10 cellular contexts compared by ENCODE assay signal in genomic region chr5:155004138-155004744, GRCh38. TPM values are rescaled to one million over a fixed set of nuclear protein-coding genes. Genes with fewer than 3 reads are reported as not detected.
DNase-seq lines count a peak whose midpoint lies in the region; ATAC-seq and TF ChIP-seq lines count a peak whose summit lies in the region.
"Had no signal": no experiment of that assay in that cellular context is flagged by ENCODE, and none has a peak within 500 bp of the region (broad histone marks: within the 10 kb centered on the region; RNA-seq: fewer than 3 reads in every experiment).

No MANE protein-coding gene starts in this region.

- peaks cover 17% of the 10 kb centered on the region for H3K9me3 Mint-ChIP-seq in GM23338
- H3K9me3 Mint-ChIP-seq in natural killer cell = no peaks in the 10 kb centered on the region
- H3K9me3 Mint-ChIP-seq: activated naive CD4-positive, alpha-beta T cell treated with anti-CD3 and anti-CD28 coated beads, Interleukin-2, amount 50 U/mL, for 24 hours had no signal

- no peak overlapping the region for H3K27ac Mint-ChIP-seq in GM23338
- no peak overlapping the region for H3K27ac Mint-ChIP-seq in natural killer cell
- H3K27ac Mint-ChIP-seq: activated naive CD4-positive, alpha-beta T cell treated with anti-CD3 and anti-CD28 coated beads, Interleukin-2, amount 50 U/mL, for 24 hours had no signal

- peaks cover 5% of the 10 kb centered on the region for H3K27me3 Mint-ChIP-seq in GM23338 (ENCODE audit: insufficient read depth, low read depth, poor library complexity)
- H3K27me3 Mint-ChIP-seq in natural killer cell (ENCODE audit: low read depth in 2 of 2) = peaks cover 8 to 12% of the 10 kb centered on the region in 2 donors

- H3K4me1 Mint-ChIP-seq in GM23338 = no peaks in the 10 kb centered on the region
- H3K4me1 Mint-ChIP-seq in natural killer cell = no peaks in the 10 kb centered on the region
- H3K4me1 Mint-ChIP-seq: activated naive CD4-positive, alpha-beta T cell treated with anti-CD3 and anti-CD28 coated beads, Interleukin-2, amount 50 U/mL, for 24 hours had no signal

- H3K4me2 ChIP-seq in GM23338 = no peak overlapping the region

- H3K36me3 ChIP-seq in GM23338 (ENCODE audit: insufficient read depth) = no peaks in the 10 kb centered on the region

- no peaks in the 10 kb centered on the region for H3K9me2 ChIP-seq in GM23338 (ENCODE audit: insufficient read depth)

- H3K4me3 ChIP-seq in AG09309 (ENCODE audit: control insufficient read depth, low read depth, low read length) (no peak overlapping the region), GM23338 (no peak overlapping the region)

- no peaks in the 10 kb centered on the region; the same call in 2 of the 3 replicates for H3K36me3 Mint-ChIP-seq in GM23338 (ENCODE audit: low read depth)
- no peaks in the 10 kb centered on the region for H3K36me3 Mint-ChIP-seq in natural killer cell
- H3K36me3 Mint-ChIP-seq: activated naive CD4-positive, alpha-beta T cell treated with anti-CD3 and anti-CD28 coated beads, Interleukin-2, amount 50 U/mL, for 24 hours had no signal

- no peak overlapping the region for H3K27ac ChIP-seq in GM23338 (ENCODE audit: low read depth)
- H3K27ac ChIP-seq: parathyroid adenoma had no signal

- ATAC-seq in GM23338 = peak; percentile 80
- ATAC-seq in GM19023 (IDR thresholded peaks at IDR 0.05; ENCODE audit: unreplicated experiment) = no peak
- no peak for ATAC-seq in GM21526 (IDR thresholded peaks at IDR 0.05; ENCODE audit: low FRiP score, unreplicated experiment)
- ATAC-seq in HG03521 (IDR thresholded peaks at IDR 0.05; ENCODE audit: unreplicated experiment) = no peak
- ATAC-seq in natural killer cell = no peak

- no peak overlapping the region for H2AFZ ChIP-seq in GM23338
- H2AFZ ChIP-seq: parathyroid adenoma had no signal

- H3K4me3 Mint-ChIP-seq in GM23338 (no peak overlapping the region), natural killer cell (no peak overlapping the region)
- H3K4me3 Mint-ChIP-seq: activated naive CD4-positive, alpha-beta T cell treated with anti-CD3 and anti-CD28 coated beads, Interleukin-2, amount 50 U/mL, for 24 hours had no signal

- DNase-seq in AG09309 (ENCODE audit: low read depth) (no peak), GM23338 (ENCODE audit: low spot score) (peak; percentile 57), iPS DF 4.7 (ENCODE audit: extremely low read depth, low spot score) (peak; percentile 28), natural killer cell (no peak)
- peak; percentile 40 to 50 for DNase-seq in activated CD4-positive, alpha-beta T cell treated with anti-CD3 and anti-CD28 coated beads, Interleukin-2, amount 50 U/mL, for 48 hours

- TF ChIP-seq CTCF in AG09309 (IDR thresholded peaks at IDR 0.05; ENCODE audit: control insufficient read depth, insufficient read depth, low read depth, low read length, missing control alignments) (peak; percentile 41), GM23338 (conservative IDR thresholded peaks at IDR 0.05; ENCODE audit: low read depth in 2 of 2) (peak; percentile 68 to 86), natural killer cell (IDR thresholded peaks at IDR 0.05) (no peak)

- intact Hi-C loops in natural killer cell (cut with micrococcal nuclease) = no loop called here

- no peaks in the 10 kb centered on the region for H3F3A ChIP-seq in GM23338 (replicated peaks; ENCODE audit: low read depth)

- no peaks in the 10 kb centered on the region for H3K79me2 ChIP-seq in GM23338 (replicated peaks; ENCODE audit: insufficient read depth)
- H3K79me2 ChIP-seq: parathyroid adenoma had no signal

- no peaks in the 10 kb centered on the region for H3K4me1 ChIP-seq in GM23338 (ENCODE audit: insufficient read depth)
- H3K4me1 ChIP-seq: parathyroid adenoma had no signal

- no peaks in the 10 kb centered on the region for H3K27me3 ChIP-seq in GM23338 (ENCODE audit: insufficient read depth)

- no peaks in the 10 kb centered on the region for H4K20me1 ChIP-seq in GM23338 (replicated peaks; ENCODE audit: insufficient read depth)

TF ChIP-seq in GM23338, 12 proteins besides CTCF, POLR2A, EP300 and RAD21:
- TF ChIP-seq CREB1 (CRISPR knock-in tag; IDR thresholded peaks at IDR 0.05; ENCODE audit: low read depth) (no peak), STAT1 (IDR thresholded peaks at IDR 0.05; ENCODE audit: unreplicated experiment) (no peak), POLR2AphosphoS5 (IDR thresholded peaks at IDR 0.05; ENCODE audit: low read depth) (no peak), NANOG (IDR thresholded peaks at IDR 0.05; ENCODE audit: borderline replicate concordance) (no peak), ZNF331 (CRISPR knock-in tag; IDR thresholded peaks at IDR 0.05; ENCODE audit: low read depth) (no peak)
- TF ChIP-seq, protein P1, sequence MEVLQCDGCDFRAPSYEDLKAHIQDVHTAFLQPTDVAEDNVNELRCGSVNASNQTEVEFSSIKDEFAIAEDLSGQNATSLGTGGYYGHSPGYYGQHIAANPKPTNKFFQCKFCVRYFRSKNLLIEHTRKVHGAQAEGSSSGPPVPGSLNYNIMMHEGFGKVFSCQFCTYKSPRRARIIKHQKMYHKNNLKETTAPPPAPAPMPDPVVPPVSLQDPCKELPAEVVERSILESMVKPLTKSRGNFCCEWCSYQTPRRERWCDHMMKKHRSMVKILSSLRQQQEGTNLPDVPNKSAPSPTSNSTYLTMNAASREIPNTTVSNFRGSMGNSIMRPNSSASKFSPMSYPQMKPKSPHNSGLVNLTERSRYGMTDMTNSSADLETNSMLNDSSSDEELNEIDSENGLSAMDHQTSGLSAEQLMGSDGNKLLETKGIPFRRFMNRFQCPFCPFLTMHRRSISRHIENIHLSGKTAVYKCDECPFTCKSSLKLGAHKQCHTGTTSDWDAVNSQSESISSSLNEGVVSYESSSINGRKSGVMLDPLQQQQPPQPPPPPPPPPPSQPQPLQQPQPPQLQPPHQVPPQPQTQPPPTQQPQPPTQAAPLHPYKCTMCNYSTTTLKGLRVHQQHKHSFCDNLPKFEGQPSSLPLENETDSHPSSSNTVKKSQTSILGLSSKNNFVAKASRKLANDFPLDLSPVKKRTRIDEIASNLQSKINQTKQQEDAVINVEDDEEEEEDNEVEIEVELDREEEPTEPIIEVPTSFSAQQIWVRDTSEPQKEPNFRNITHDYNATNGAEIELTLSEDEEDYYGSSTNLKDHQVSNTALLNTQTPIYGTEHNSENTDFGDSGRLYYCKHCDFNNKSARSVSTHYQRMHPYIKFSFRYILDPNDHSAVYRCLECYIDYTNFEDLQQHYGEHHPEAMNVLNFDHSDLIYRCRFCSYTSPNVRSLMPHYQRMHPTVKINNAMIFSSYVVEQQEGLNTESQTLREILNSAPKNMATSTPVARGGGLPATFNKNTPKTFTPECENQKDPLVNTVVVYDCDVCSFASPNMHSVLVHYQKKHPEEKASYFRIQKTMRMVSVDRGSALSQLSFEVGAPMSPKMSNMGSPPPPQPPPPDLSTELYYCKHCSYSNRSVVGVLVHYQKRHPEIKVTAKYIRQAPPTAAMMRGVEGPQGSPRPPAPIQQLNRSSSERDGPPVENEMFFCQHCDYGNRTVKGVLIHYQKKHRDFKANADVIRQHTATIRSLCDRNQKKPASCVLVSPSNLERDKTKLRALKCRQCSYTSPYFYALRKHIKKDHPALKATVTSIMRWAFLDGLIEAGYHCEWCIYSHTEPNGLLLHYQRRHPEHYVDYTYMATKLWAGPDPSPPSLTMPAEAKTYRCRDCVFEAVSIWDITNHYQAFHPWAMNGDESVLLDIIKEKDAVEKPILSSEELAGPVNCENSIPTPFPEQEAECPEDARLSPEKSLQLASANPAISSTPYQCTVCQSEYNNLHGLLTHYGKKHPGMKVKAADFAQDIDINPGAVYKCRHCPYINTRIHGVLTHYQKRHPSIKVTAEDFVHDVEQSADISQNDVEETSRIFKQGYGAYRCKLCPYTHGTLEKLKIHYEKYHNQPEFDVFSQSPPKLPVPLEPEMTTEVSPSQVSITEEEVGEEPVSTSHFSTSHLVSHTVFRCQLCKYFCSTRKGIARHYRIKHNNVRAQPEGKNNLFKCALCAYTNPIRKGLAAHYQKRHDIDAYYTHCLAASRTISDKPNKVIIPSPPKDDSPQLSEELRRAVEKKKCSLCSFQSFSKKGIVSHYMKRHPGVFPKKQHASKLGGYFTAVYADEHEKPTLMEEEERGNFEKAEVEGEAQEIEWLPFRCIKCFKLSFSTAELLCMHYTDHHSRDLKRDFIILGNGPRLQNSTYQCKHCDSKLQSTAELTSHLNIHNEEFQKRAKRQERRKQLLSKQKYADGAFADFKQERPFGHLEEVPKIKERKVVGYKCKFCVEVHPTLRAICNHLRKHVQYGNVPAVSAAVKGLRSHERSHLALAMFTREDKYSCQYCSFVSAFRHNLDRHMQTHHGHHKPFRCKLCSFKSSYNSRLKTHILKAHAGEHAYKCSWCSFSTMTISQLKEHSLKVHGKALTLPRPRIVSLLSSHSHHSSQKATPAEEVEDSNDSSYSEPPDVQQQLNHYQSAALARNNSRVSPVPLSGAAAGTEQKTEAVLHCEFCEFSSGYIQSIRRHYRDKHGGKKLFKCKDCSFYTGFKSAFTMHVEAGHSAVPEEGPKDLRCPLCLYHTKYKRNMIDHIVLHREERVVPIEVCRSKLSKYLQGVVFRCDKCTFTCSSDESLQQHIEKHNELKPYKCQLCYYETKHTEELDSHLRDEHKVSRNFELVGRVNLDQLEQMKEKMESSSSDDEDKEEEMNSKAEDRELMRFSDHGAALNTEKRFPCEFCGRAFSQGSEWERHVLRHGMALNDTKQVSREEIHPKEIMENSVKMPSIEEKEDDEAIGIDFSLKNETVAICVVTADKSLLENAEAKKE (CRISPR knock-in tag; IDR thresholded peaks at IDR 0.05) = no peak

RNA-seq across cellular contexts. Expression of gene KIF4B, which starts 9.3 kb away (rescaled TPM):
- 0.04 TPM in 1 of 2 replicates, not detected in the other for total RNA-seq in GM23338 (2014; rRNA removed; shearing (Covaris generic))
- 0.07 TPM in 1 of 2 replicates, not detected in the other for polyA plus RNA-seq in GM23338 (2016; fragmentation: Nextera tagmentation; extraction: Ambion mirVana)
- total RNA-seq in natural killer cell = not detected

Comparison
In these comparisons a context has a peak if more than half of its experiments do, and no peak if none do; other contexts are left out.
1. DNase-seq: peak in GM23338 (single experiment), activated CD4-positive, alpha-beta T cell treated with anti-CD3 and anti-CD28 coated beads, Interleukin-2, amount 50 U/mL, for 48 hours (2 of 2) and iPS DF 4.7 (single experiment); none in AG09309 (single experiment) and natural killer cell (single experiment).